8 cellular contexts compared by ENCODE assay signal in the genomic region with DNA sequence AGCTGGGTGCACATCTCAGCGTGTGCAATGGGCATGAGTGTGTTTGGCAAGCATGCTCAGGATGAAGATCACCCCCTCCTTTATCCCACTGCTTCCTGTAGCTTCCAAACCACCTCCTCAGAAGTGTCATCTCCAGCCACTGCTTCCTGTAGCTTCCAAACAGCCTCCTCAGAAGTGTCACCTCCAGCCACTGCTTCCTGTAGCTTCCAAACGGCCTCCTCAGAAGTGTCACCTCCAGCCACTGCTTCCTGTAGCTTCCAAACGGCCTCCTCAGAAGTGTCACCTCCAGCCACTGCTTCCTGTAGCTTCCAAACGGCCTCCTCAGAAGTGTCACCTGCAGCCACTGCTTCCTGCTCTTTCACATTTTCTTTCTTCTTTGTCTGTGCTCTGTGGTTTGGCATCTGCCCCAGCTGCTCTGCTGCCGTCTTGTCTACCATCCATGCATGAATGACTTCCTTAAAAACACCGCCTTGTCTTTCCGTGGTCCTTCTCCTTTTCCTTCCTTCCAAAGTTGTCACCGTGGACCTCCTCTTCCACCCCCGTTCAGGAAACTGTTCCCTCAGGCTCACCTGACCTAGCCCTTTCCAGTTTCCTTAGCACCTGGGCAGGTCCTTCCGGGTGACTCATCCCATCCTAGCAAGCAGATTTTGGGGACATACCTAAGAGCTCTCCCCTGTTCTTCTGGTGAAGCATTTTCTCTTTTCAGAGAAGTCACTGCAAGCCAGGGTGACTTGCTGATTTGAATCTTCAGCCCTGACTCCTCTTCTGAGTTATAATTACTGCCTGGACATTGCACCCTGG. TPM values are rescaled to one million over a fixed set of nuclear protein-coding genes. Genes with fewer than 3 reads are reported as not detected.
DNase-seq lines count a peak whose midpoint lies in the region; ATAC-seq lines count a peak whose summit lies in the region.

No MANE protein-coding gene starts in this region.

- H3K9me3 Mint-ChIP-seq in activated naive CD4-positive, alpha-beta T cell treated with anti-CD3 and anti-CD28 coated beads for 36 hours, result no peaks in the 10 kb centered on the region

- H3K4me3 ChIP-seq in MG63, result no peak overlapping the region

- CTCF ChIA-PET in activated naive CD4-positive, alpha-beta T cell treated with anti-CD3 and anti-CD28 coated beads for 36 hours (lab: Charles Lee), result interaction anchor here (0.6 kb wide), 1 partner anchor 89 kb away, joined by 3 read pairs; no protein-coding TSS in a partner anchor

- no peak overlapping the region for H3K4me3 Mint-ChIP-seq in activated naive CD4-positive, alpha-beta T cell treated with anti-CD3 and anti-CD28 coated beads for 36 hours

- no peaks in the 10 kb centered on the region for H3K27me3 Mint-ChIP-seq in activated naive CD4-positive, alpha-beta T cell treated with anti-CD3 and anti-CD28 coated beads for 36 hours (ENCODE audit: low read depth)

- peaks cover 21% of the 10 kb centered on the region for H3K4me1 Mint-ChIP-seq in activated naive CD4-positive, alpha-beta T cell treated with anti-CD3 and anti-CD28 coated beads for 36 hours (ENCODE audit: low read depth)

- intact Hi-C loops in activated naive CD4-positive, alpha-beta T cell treated with anti-CD3 and anti-CD28 coated beads for 36 hours (cut with micrococcal nuclease), result no loop called here

- peak; percentile 77 for ATAC-seq in HG03095 (IDR thresholded peaks at IDR 0.05; ENCODE audit: unreplicated experiment)
- ATAC-seq in stimulated activated naive CD8-positive, alpha-beta T cell treated with anti-CD3 and anti-CD28 coated beads, Interleukin-15, Interleukin-2, amounts not matched to agents 100 U/mL and 50 U/mL, for 24 hours, result peak; percentile 52

- DNase-seq in activated naive CD4-positive, alpha-beta T cell treated with anti-CD3 and anti-CD28 coated beads for 36 hours, result peak; percentile 53
- no peak for DNase-seq in activated naive CD4-positive, alpha-beta T cell treated with Interleukin-2 at 50 U/mL for 16 hours
- DNase-seq in SKM-1 (lab: John Stamatoyannopoulos, UW; ENCODE audit: unreplicated experiment), result peak; percentile 69
- no peak for DNase-seq in stimulated activated naive CD8-positive, alpha-beta T cell treated with anti-CD3 and anti-CD28 coated beads, Interleukin-15, Interleukin-2, amounts not matched to agents 100 U/mL and 50 U/mL, for 24 hours
- DNase-seq in C1 segment of cervical spinal cord (lab: John Stamatoyannopoulos, UW), result no peak
- no peak for DNase-seq in D341Med (ENCODE audit: low spot score)
- DNase-seq in MG63, result no peak

- H3K36me3 Mint-ChIP-seq in activated naive CD4-positive, alpha-beta T cell treated with anti-CD3 and anti-CD28 coated beads for 36 hours (ENCODE audit: low read depth), result peaks cover 14% of the 10 kb centered on the region

- no peaks in the 10 kb centered on the region for H3K27me3 ChIP-seq in MG63

- H3K9me3 ChIP-seq in MG63, result no peaks in the 10 kb centered on the region

- peak overlapping the region; percentile 33 for H3K27ac Mint-ChIP-seq in activated naive CD4-positive, alpha-beta T cell treated with anti-CD3 and anti-CD28 coated beads for 36 hours

- no peaks in the 10 kb centered on the region for H3K36me3 ChIP-seq in MG63

RNA-seq across cellular contexts. Expression of gene TIAM2, which starts 43.5 kb away (rescaled TPM):
- total RNA-seq in activated naive CD4-positive, alpha-beta T cell treated with anti-CD3 and anti-CD28 coated beads for 36 hours, result 1 to 10 TPM; 1.6 to 3.0 TPM
- total RNA-seq in MG63 (2014; rRNA removed; shearing (Covaris generic); ENCODE audit: low replicate concordance), result 2.9 and 4.9 TPM in 2 replicates

Comparison
In these comparisons a context has a peak if more than half of its experiments do, and no peak if none do; other contexts are left out.
1. DNase-seq: peak in activated naive CD4-positive, alpha-beta T cell treated with anti-CD3 and anti-CD28 coated beads for 36 hours (single experiment) and SKM-1 (single experiment); none in activated naive CD4-positive, alpha-beta T cell treated with Interleukin-2 at 50 U/mL for 16 hours (single experiment), stimulated activated naive CD8-positive, alpha-beta T cell treated with anti-CD3 and anti-CD28 coated beads, Interleukin-15, Interleukin-2, amounts not matched to agents 100 U/mL and 50 U/mL, for 24 hours (single experiment), C1 segment of cervical spinal cord (0 of 14), D341Med (single experiment) and MG63 (single experiment).